In the genomic region with DNA sequence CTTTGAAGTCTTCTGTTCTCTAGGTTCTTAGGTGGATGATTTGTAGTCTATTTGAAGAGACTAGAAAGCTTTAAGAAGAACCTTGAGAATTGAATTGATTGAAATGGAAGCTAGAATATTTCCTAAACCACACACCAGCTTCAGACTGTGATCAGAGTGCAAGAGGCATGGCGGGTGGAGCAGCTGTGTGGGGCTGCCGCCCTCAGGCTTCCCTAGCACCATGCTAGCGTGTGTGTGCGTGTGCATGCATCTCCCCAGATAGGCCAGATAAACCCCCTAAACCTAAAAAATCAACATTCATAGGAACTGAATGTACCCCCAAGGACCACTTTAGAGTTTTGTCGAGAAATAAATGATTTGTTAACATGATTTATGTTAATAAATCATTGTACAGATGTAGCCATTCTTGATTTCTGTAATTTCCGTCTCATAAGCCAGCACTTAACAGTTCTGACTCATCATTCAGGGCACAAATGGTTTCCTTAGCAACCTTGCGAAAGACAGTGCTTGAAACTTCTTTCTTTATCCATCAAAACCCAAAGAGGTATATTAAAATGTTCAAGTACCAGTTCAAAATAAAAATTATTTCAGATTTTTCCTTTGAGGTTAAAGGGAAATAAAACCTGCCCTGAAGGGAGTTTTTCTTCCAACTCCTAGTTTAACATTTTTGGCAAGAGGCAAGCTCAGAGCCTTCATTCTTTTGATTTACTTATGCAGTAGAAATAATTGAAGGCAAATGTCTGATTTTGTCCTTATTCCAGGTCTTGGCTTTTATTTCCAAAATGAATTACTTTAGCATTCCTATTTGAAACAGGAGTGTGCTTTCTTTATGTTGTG, we compare ENCODE assay signal across 11 cellular contexts.
DNase-seq lines count a peak whose midpoint lies in the region; ATAC-seq and TF ChIP-seq lines count a peak whose summit lies in the region.
"Had no signal": no experiment of that assay in that cellular context is flagged by ENCODE, and none has a peak within 500 bp of the region (broad histone marks: within the 10 kb centered on the region; RNA-seq: fewer than 3 reads in every experiment).

No MANE protein-coding gene starts in this region.

- H3K4me3 ChIP-seq in neural cell (ENCODE audit: low read length) = peak overlapping the region; percentile 3
- H3K4me3 ChIP-seq: gastrocnemius medialis had no signal

- H3K9me2 ChIP-seq in neural cell (ENCODE audit: insufficient read depth, low read length) = no peaks in the 10 kb centered on the region

- no peaks in the 10 kb centered on the region for H3K27me3 ChIP-seq in neural cell (ENCODE audit: insufficient read depth, low read depth, low read length)
- H3K27me3 ChIP-seq: gastrocnemius medialis had no signal

- no peaks in the 10 kb centered on the region for H3F3A ChIP-seq in neural cell (ENCODE audit: insufficient read depth, low read length, poor library complexity, severe bottlenecking)

- no peak for TF ChIP-seq CTCF in neural cell (IDR thresholded peaks at IDR 0.05; ENCODE audit: poor library complexity, severe bottlenecking)

- ATAC-seq in left lobe of liver = no peak
- ATAC-seq in HG03135 (IDR thresholded peaks at IDR 0.05; ENCODE audit: unreplicated experiment) = no peak
- ATAC-seq: gastrocnemius medialis had no signal

- H2AFZ ChIP-seq in neural cell (ENCODE audit: low read depth, low read length) = no peak overlapping the region

- DNase-seq in Daoy (ENCODE audit: low read depth) (peak; percentile 55), NOMO-1 (lab: John Stamatoyannopoulos, UW; ENCODE audit: unreplicated experiment in 2 of 2) (peak; percentile 53 to 76), superior temporal gyrus (ENCODE audit: extremely low spot score) (no peak), left lobe of liver (ENCODE audit: low spot score) (no peak), cerebellar cortex (ENCODE audit: low spot score) (no peak)
- DNase-seq: activated B cell treated with CpG ODN at 0.5 μM for 24 hours, gastrocnemius medialis, NCI-H82 had no signal

- no peak overlapping the region for H3K4me2 ChIP-seq in neural cell (ENCODE audit: low read length)

- H4K20me1 ChIP-seq in neural cell (ENCODE audit: insufficient read depth) = no peaks in the 10 kb centered on the region

- TF ChIP-seq EP300 in neural cell (conservative IDR thresholded peaks at IDR 0.05; ENCODE audit: poor library complexity, severe bottlenecking) = no peak

- H3K36me3 ChIP-seq in neural cell (ENCODE audit: insufficient read depth, low read length) = peaks cover 6% of the 10 kb centered on the region
- H3K36me3 ChIP-seq: gastrocnemius medialis had no signal

- H3K27ac ChIP-seq in cingulate gyrus (ENCODE audit: low read depth, low read length) = peak overlapping the region; percentile 82
- peak overlapping the region; percentile 15 for H3K27ac ChIP-seq in neural cell (ENCODE audit: low read length)
- H3K27ac ChIP-seq: gastrocnemius medialis had no signal

- no peaks in the 10 kb centered on the region for H3K79me2 ChIP-seq in neural cell (replicated peaks; ENCODE audit: insufficient read depth, low read length)

- no peaks in the 10 kb centered on the region for H3K9me3 ChIP-seq in neural cell (ENCODE audit: low read length)
- H3K9me3 ChIP-seq: gastrocnemius medialis had no signal

- TF ChIP-seq RAD21 in neural cell (conservative IDR thresholded peaks at IDR 0.05) = no peak

- H3K9ac ChIP-seq in neural cell (ENCODE audit: low read length) = no peak overlapping the region

TF ChIP-seq in neural cell, 6 proteins besides CTCF, POLR2A, EP300 and RAD21:
- TF ChIP-seq MXI1 (conservative IDR thresholded peaks at IDR 0.05; ENCODE audit: poor library complexity, severe bottlenecking) = no peak
- TF ChIP-seq EZH2 (IDR thresholded peaks at IDR 0.05; ENCODE audit: borderline replicate concordance, insufficient read depth, low read length, poor library complexity, severe bottlenecking) = no peak
- TF ChIP-seq SMC3 (conservative IDR thresholded peaks at IDR 0.05; ENCODE audit: poor library complexity) = no peak
- no peak for TF ChIP-seq TAF1 (IDR thresholded peaks at IDR 0.05; ENCODE audit: low read depth)
- TF ChIP-seq, protein P1, sequence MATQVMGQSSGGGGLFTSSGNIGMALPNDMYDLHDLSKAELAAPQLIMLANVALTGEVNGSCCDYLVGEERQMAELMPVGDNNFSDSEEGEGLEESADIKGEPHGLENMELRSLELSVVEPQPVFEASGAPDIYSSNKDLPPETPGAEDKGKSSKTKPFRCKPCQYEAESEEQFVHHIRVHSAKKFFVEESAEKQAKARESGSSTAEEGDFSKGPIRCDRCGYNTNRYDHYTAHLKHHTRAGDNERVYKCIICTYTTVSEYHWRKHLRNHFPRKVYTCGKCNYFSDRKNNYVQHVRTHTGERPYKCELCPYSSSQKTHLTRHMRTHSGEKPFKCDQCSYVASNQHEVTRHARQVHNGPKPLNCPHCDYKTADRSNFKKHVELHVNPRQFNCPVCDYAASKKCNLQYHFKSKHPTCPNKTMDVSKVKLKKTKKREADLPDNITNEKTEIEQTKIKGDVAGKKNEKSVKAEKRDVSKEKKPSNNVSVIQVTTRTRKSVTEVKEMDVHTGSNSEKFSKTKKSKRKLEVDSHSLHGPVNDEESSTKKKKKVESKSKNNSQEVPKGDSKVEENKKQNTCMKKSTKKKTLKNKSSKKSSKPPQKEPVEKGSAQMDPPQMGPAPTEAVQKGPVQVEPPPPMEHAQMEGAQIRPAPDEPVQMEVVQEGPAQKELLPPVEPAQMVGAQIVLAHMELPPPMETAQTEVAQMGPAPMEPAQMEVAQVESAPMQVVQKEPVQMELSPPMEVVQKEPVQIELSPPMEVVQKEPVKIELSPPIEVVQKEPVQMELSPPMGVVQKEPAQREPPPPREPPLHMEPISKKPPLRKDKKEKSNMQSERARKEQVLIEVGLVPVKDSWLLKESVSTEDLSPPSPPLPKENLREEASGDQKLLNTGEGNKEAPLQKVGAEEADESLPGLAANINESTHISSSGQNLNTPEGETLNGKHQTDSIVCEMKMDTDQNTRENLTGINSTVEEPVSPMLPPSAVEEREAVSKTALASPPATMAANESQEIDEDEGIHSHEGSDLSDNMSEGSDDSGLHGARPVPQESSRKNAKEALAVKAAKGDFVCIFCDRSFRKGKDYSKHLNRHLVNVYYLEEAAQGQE (IDR thresholded peaks at IDR 0.05; ENCODE audit: borderline replicate concordance) = no peak
- TF ChIP-seq POLR2AphosphoS5 (IDR thresholded peaks at IDR 0.05) = no peak

Comparison
In these comparisons a context has a peak if more than half of its experiments do, and no peak if none do; other contexts are left out.
1. DNase-seq: peak in Daoy (single experiment) and NOMO-1 (2 of 2); none in superior temporal gyrus (single experiment), left lobe of liver (single experiment) and cerebellar cortex (single experiment).